In genomic region chr2:127659408-127660290, GRCh38 we compare ENCODE assay signal across 14 cellular contexts. TPM values are rescaled to one million over a fixed set of nuclear protein-coding genes. Genes with fewer than 3 reads are reported as not detected.
DNase-seq lines count a peak whose midpoint lies in the region; ATAC-seq and TF ChIP-seq lines count a peak whose summit lies in the region.
"Had no signal": no experiment of that assay in that cellular context is flagged by ENCODE, and none has a peak within 500 bp of the region (broad histone marks: within the 10 kb centered on the region; RNA-seq: fewer than 3 reads in every experiment).

No MANE protein-coding gene starts in this region.

- H3K27ac Mint-ChIP-seq in chondrocyte (ENCODE audit: unreplicated experiment) (peak overlapping the region; percentile 79), immature natural killer cell (no peak overlapping the region)

- TF ChIP-seq CTCF in NB4 (IDR thresholded peaks at IDR 0.05; ENCODE audit: low read depth, low read length) (no peak), chondrocyte (IDR thresholded peaks at IDR 0.05) (no peak), liver (IDR thresholded peaks at IDR 0.05; ENCODE audit: low read depth, low read length, missing input control) (no peak), suprapubic skin (IDR thresholded peaks at IDR 0.05) (no peak)

- no peaks in the 10 kb centered on the region for H3K27me3 ChIP-seq in liver (ENCODE audit: control insufficient read depth in 4 of 4, insufficient read depth in 4 of 4, low read length in 3 of 4)
- peaks cover 6% of the 10 kb centered on the region for H3K27me3 ChIP-seq in suprapubic skin

- no peak overlapping the region for H3K4me3 Mint-ChIP-seq in chondrocyte (ENCODE audit: unreplicated experiment)
- H3K4me3 Mint-ChIP-seq in immature natural killer cell, result no peak overlapping the region

- TF ChIP-seq POLR2A in NB4 (IDR thresholded peaks at IDR 0.05; ENCODE audit: extremely low read depth, insufficient read length) (no peak), suprapubic skin (IDR thresholded peaks at IDR 0.05) (no peak)

- H3K36me3 ChIP-seq in liver (ENCODE audit: control insufficient read depth in 4 of 4, insufficient read depth in 3 of 4, low read depth in 1 of 4, low read length in 3 of 4) (peaks cover 0 to 7% (median 0%) of the 10 kb centered on the region in 4 donors), suprapubic skin (peaks cover under 1% of the 10 kb centered on the region)

- H3K9me3 Mint-ChIP-seq in chondrocyte (ENCODE audit: low read depth) (no peaks in the 10 kb centered on the region), immature natural killer cell (no peaks in the 10 kb centered on the region)

- peak overlapping the region; percentile 21 to 61 for H3K27ac ChIP-seq in liver (ENCODE audit: low read depth in 1 of 2, low read length in 2 of 2)
- H3K27ac ChIP-seq in suprapubic skin, result peak overlapping the region; percentile 75
- H3K27ac ChIP-seq: KMS-11 had no signal

- TF ChIP-seq RAD21 in liver (IDR thresholded peaks at IDR 0.05), result no peak

- DNase-seq in NB4 (ENCODE audit: low read depth), result peak; percentile 70
- peak; percentile 63 for DNase-seq in chondrocyte (ENCODE audit: low spot score)
- DNase-seq in suprapubic skin (ENCODE audit: low spot score in 2 of 2), result peak in 1 of 2 donors; percentile 59
- DNase-seq in NCI-H2107 (lab: John Stamatoyannopoulos, UW), result no peak
- no peak for DNase-seq in immature natural killer cell
- DNase-seq: foreskin melanocyte, midbrain, SHP77 had no signal

- H3K36me3 Mint-ChIP-seq in chondrocyte (ENCODE audit: low read depth) (peaks cover 2% of the 10 kb centered on the region), immature natural killer cell (no peaks in the 10 kb centered on the region)

- H3K4me3 ChIP-seq in NB4 (ENCODE audit: low read depth, low read length) (no peak overlapping the region), liver (ENCODE audit: low read depth in 1 of 3, low read length in 3 of 3) (no peak overlapping the region), suprapubic skin (no peak overlapping the region)

- H3K9me3 ChIP-seq in liver (ENCODE audit: control insufficient read depth in 4 of 4, low read length in 3 of 4) (no peaks in the 10 kb centered on the region), suprapubic skin (no peaks in the 10 kb centered on the region)
- H3K9me3 ChIP-seq: Caco-2 had no signal

- H3K27me3 Mint-ChIP-seq in chondrocyte (ENCODE audit: low read depth) (no peaks in the 10 kb centered on the region), immature natural killer cell (ENCODE audit: low read depth in 3 of 3) (peaks cover 2 to 9% (median 3%) of the 10 kb centered on the region in 3 donors)

- H3K4me1 Mint-ChIP-seq in chondrocyte (ENCODE audit: low read depth) (peaks cover 55% of the 10 kb centered on the region), immature natural killer cell (no peaks in the 10 kb centered on the region)

- no peak for TF ChIP-seq EP300 in suprapubic skin (IDR thresholded peaks at IDR 0.05)

- 79% methylated on average over 14 of the region's 14 CpGs for WGBS in liver
- WGBS in suprapubic skin, result 81% methylated on average over 11 of the region's 14 CpGs

- peaks cover 18 to 32% (median 25%) of the 10 kb centered on the region in 4 donors for H3K4me1 ChIP-seq in liver (ENCODE audit: control insufficient read depth in 4 of 4, insufficient read depth in 4 of 4, low read length in 3 of 4)
- H3K4me1 ChIP-seq in suprapubic skin, result peaks cover 44% of the 10 kb centered on the region

- no peak overlapping the region for H3K9ac ChIP-seq in liver (ENCODE audit: low read depth in 1 of 2, low read length in 2 of 2)
- H3K9ac ChIP-seq: KMS-11 had no signal

- ATAC-seq in HG02973 (IDR thresholded peaks at IDR 0.05; ENCODE audit: unreplicated experiment), result no peak
- no peak for ATAC-seq in GM19023 (IDR thresholded peaks at IDR 0.05; ENCODE audit: unreplicated experiment)
- ATAC-seq: activated CD4-positive, CD25-positive, alpha-beta regulatory T cell treated with anti-CD3 and anti-CD28 coated beads, Interleukin-2, amount 50 U/mL, for 24 hours had no signal

TF ChIP-seq in liver, 16 proteins besides CTCF, POLR2A, EP300 and RAD21:
- no peak for TF ChIP-seq HNF4A (conservative IDR thresholded peaks at IDR 0.05)
- TF ChIP-seq FOXA2 (IDR thresholded peaks at IDR 0.05), result no peak
- peak; percentile 93 for TF ChIP-seq NR2F2 (IDR thresholded peaks at IDR 0.05)
- peak; percentile 27 to 47 for TF ChIP-seq RXRA (IDR thresholded peaks at IDR 0.05)
- peak; percentile 70 for TF ChIP-seq SP1 (IDR thresholded peaks at IDR 0.05)

RNA-seq across cellular contexts. Expression of gene GPR17, which starts 13.7 kb away (rescaled TPM):
- not detected in 3 replicates for total RNA-seq in chondrocyte
- under 1 TPM in 1 of 2 donors, not detected in 1; 0.14 TPM for total RNA-seq in liver
- under 1 TPM; 0.03 to 0.07 TPM for polyA plus RNA-seq in liver
- total RNA-seq in suprapubic skin, result under 1 TPM in 2 of 4 donors, not detected in 2; 0.48 to 0.52 TPM
- polyA plus RNA-seq in immature natural killer cell, result not detected
- total RNA-seq: Caco-2 had no signal

RNA-seq across cellular contexts. Expression of gene LIMS2, which starts 15.7 kb away (rescaled TPM):
- total RNA-seq in chondrocyte, result 75.3 to 173 TPM (median 171 TPM) in 3 replicates
- total RNA-seq in liver, result 10 to 100 TPM in 1 of 2 donors, 1 to 10 TPM in 1; 1.4 to 15.6 TPM
- polyA plus RNA-seq in liver, result 10 to 100 TPM; 16.5 to 17.9 TPM
- 10 to 100 TPM in 2 of 4 donors, 1 to 10 TPM in 2; 9.2 to 40.0 (median 15.4) TPM for total RNA-seq in suprapubic skin
- under 1 TPM in 1 of 3 donors, not detected in 2; 0.40 TPM for polyA plus RNA-seq in immature natural killer cell

RNA-seq across cellular contexts. Expression of gene SFT2D3, which starts 41.6 kb away (rescaled TPM):
- 5.1 to 7.2 TPM (median 7.1 TPM) in 3 replicates for total RNA-seq in chondrocyte
- 1 to 10 TPM; 4.7 to 4.9 TPM for total RNA-seq in liver
- 1 to 10 TPM in 1 of 2 donors, not detected in 1; 2.4 TPM for polyA plus RNA-seq in liver
- total RNA-seq in suprapubic skin, result 10 to 100 TPM; 10.2 to 15.9 (median 12.2) TPM
- polyA plus RNA-seq in immature natural killer cell, result 1 to 10 TPM in 2 of 3 donors, not detected in 1; 1.3 to 3.4 TPM

Comparison
In these comparisons a context has a peak if more than half of its experiments do, and no peak if none do; other contexts are left out.
1. DNase-seq: peak in NB4 (single experiment) and chondrocyte (single experiment); none in NCI-H2107 (single experiment) and immature natural killer cell (0 of 3).